Comparison of ENCODE assay signal across 8 cellular contexts in genomic region chr6:106997392-106998257, GRCh38. TPM values are rescaled to one million over a fixed set of nuclear protein-coding genes. Genes with fewer than 3 reads are reported as not detected.
DNase-seq lines count a peak whose midpoint lies in the region; ATAC-seq and TF ChIP-seq lines count a peak whose summit lies in the region.

No MANE protein-coding gene starts in this region.

- H3K27me3 Mint-ChIP-seq in activated naive CD8-positive, alpha-beta T cell treated with anti-CD3 and anti-CD28 coated beads for 36 hours, result no peaks in the 10 kb centered on the region

- H3K4me3 ChIP-seq in cardiac muscle cell (no peak overlapping the region), right cardiac atrium (ENCODE audit: low read length) (no peak overlapping the region), SJSA1 (no peak overlapping the region)

- ATAC-seq in right cardiac atrium (no peak), HG03095 (IDR thresholded peaks at IDR 0.05; ENCODE audit: unreplicated experiment) (no peak)

- DNase-seq in cardiac muscle cell (ENCODE audit: low read depth in 1 of 2, low spot score in 1 of 2) (peak; percentile 69 to 76), right cardiac atrium (no peak), SJSA1 (ENCODE audit: low read depth in 1 of 2, low spot score in 2 of 2) (peak; percentile 51 to 57), iris pigment epithelial cell (ENCODE audit: low read depth) (peak; percentile 71)
- peak; percentile 43 for DNase-seq in activated naive CD8-positive, alpha-beta T cell treated with anti-CD3 and anti-CD28 coated beads for 36 hours
- DNase-seq in stimulated activated CD4-positive, alpha-beta T cell treated with anti-CD3 and anti-CD28 coated beads, Interleukin-2, amount 100 ng/mL, for 48 hours, result peak; percentile 49 to 60

- no peak overlapping the region for H3K27ac Mint-ChIP-seq in activated naive CD8-positive, alpha-beta T cell treated with anti-CD3 and anti-CD28 coated beads for 36 hours

- peak; percentile 94 for TF ChIP-seq CTCF in cardiac muscle cell (IDR thresholded peaks at IDR 0.05; ENCODE audit: low read depth, low read length)
- peak; percentile 95 for TF ChIP-seq CTCF in LNCAP (IDR thresholded peaks at IDR 0.05)

- no peak overlapping the region for H3K27ac ChIP-seq in cardiac muscle cell
- no peak overlapping the region for H3K27ac ChIP-seq in right cardiac atrium (ENCODE audit: low read length)
- H3K27ac ChIP-seq in SJSA1, result no peak overlapping the region

- H3K36me3 ChIP-seq in cardiac muscle cell (no peaks in the 10 kb centered on the region), SJSA1 (no peaks in the 10 kb centered on the region)

- peaks cover 6% of the 10 kb centered on the region for H3K4me1 Mint-ChIP-seq in activated naive CD8-positive, alpha-beta T cell treated with anti-CD3 and anti-CD28 coated beads for 36 hours

- no peaks in the 10 kb centered on the region for H3K36me3 Mint-ChIP-seq in activated naive CD8-positive, alpha-beta T cell treated with anti-CD3 and anti-CD28 coated beads for 36 hours

- H3K9me3 ChIP-seq in cardiac muscle cell (ENCODE audit: low read depth), result no peaks in the 10 kb centered on the region
- H3K9me3 ChIP-seq in right cardiac atrium (ENCODE audit: control insufficient read depth, low read length), result no peaks in the 10 kb centered on the region
- H3K9me3 ChIP-seq in SJSA1 (replicated peaks), result no peaks in the 10 kb centered on the region

- 39% methylated on average over 14 of the region's 14 CpGs for WGBS in right cardiac atrium

- H3K4me3 Mint-ChIP-seq in activated naive CD8-positive, alpha-beta T cell treated with anti-CD3 and anti-CD28 coated beads for 36 hours, result no peak overlapping the region

- H3K4me1 ChIP-seq in cardiac muscle cell (ENCODE audit: low read depth) (no peaks in the 10 kb centered on the region), right cardiac atrium (ENCODE audit: control insufficient read depth, insufficient read depth, low read length) (no peaks in the 10 kb centered on the region), SJSA1 (replicated peaks) (no peaks in the 10 kb centered on the region)

- H3K27me3 ChIP-seq in cardiac muscle cell (no peaks in the 10 kb centered on the region), right cardiac atrium (ENCODE audit: control insufficient read depth, insufficient read depth) (no peaks in the 10 kb centered on the region), SJSA1 (replicated peaks) (no peaks in the 10 kb centered on the region)

- no peaks in the 10 kb centered on the region for H3K9me3 Mint-ChIP-seq in activated naive CD8-positive, alpha-beta T cell treated with anti-CD3 and anti-CD28 coated beads for 36 hours

- intact Hi-C loops in right cardiac atrium (cut with DNase I), result no loop called here

RNA-seq across cellular contexts. Expression of gene CD24, which starts 23.1 kb away (rescaled TPM):
- total RNA-seq in cardiac muscle cell, result 109 and 166 TPM in 2 replicates
- polyA plus RNA-seq in cardiac muscle cell, result 148 and 168 TPM in 2 replicates
- total RNA-seq in right cardiac atrium, result 1 to 10 TPM in 2 of 4 donors, under 1 TPM in 1, not detected in 1; 0.60 to 2.2 (median 1.1) TPM
- polyA plus RNA-seq in right cardiac atrium, result 1.2 TPM
- total RNA-seq in SJSA1 (2014; rRNA removed; shearing (Covaris generic)), result 299 and 431 TPM in 2 replicates
- under 1 TPM; 0.27 to 0.48 TPM for total RNA-seq in activated naive CD8-positive, alpha-beta T cell treated with anti-CD3 and anti-CD28 coated beads for 36 hours

RNA-seq across cellular contexts. Expression of gene MTRES1, which starts 30.4 kb away (rescaled TPM):
- total RNA-seq in cardiac muscle cell, result 18.3 and 23.1 TPM in 2 replicates
- 37.8 and 44.8 TPM in 2 replicates for polyA plus RNA-seq in cardiac muscle cell
- total RNA-seq in right cardiac atrium, result 10 to 100 TPM; 26.2 to 34.3 (median 29.3) TPM
- polyA plus RNA-seq in right cardiac atrium, result 60.2 TPM
- total RNA-seq in SJSA1 (2014; rRNA removed; shearing (Covaris generic)), result 20.4 and 22.0 TPM in 2 replicates
- total RNA-seq in activated naive CD8-positive, alpha-beta T cell treated with anti-CD3 and anti-CD28 coated beads for 36 hours, result 10 to 100 TPM; 17.8 to 18.5 TPM

Comparison
In these comparisons a context has a peak if more than half of its experiments do, and no peak if none do; other contexts are left out.
1. DNase-seq: peak in cardiac muscle cell (2 of 2), SJSA1 (2 of 2), activated naive CD8-positive, alpha-beta T cell treated with anti-CD3 and anti-CD28 coated beads for 36 hours (single experiment), iris pigment epithelial cell (single experiment) and stimulated activated CD4-positive, alpha-beta T cell treated with anti-CD3 and anti-CD28 coated beads, Interleukin-2, amount 100 ng/mL, for 48 hours (2 of 2); none in right cardiac atrium (0 of 3).
2. RNA of gene CD24, which starts 23.1 kb away (total RNA-seq): 299 to 431 TPM in SJSA1 and 109 to 166 TPM in cardiac muscle cell; 0.60 to 2.2 TPM in right cardiac atrium and 0.27 to 0.48 TPM in activated naive CD8-positive, alpha-beta T cell treated with anti-CD3 and anti-CD28 coated beads for 36 hours; every median in the first group is over 10 times any median in the second.